In the genomic region with DNA sequence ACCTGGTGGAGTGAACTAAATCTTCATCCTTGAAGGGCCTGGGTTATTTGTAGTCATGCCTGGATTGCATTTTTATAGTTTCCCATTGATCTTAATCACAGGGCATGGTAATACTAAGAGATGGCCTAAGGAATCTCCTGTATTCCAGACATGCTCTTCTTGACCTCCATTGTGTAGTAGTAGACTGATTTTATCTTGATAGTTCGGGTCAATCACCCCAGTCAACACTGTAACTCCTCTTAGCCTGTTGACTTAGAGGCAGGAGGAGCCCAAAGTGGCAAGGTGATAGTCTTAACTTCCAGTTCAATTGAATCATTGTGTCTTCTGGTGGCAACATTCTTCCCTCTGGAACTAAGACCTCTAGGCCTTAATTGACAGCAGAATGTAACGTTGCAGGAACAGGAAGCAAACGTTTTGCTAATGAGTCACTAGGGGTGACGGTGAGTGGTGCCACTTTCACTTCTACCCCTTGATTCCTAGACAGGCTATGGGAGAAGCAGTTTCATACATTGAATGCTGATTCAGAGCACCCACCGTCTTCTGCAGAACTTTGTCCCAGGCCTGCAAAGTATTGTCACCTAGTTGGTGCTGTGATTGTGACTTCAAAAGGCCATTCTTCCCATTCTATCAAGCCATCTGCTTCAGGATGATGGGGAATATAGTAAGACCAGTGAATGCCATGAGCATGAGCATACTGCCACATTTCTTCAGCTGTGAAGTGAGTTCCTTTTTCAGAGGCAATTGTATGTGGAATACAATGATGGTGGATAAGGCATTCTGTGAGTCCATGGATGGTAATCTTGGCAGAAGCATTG, we compare ENCODE assay signal across 9 cellular contexts. TPM values are rescaled to one million over a fixed set of nuclear protein-coding genes. Genes with fewer than 3 reads are reported as not detected.
DNase-seq lines count a peak whose midpoint lies in the region; ATAC-seq, FAIRE-seq and TF ChIP-seq lines count a peak whose summit lies in the region.
"Had no signal": no experiment of that assay in that cellular context is flagged by ENCODE, and none has a peak within 500 bp of the region (broad histone marks: within the 10 kb centered on the region; RNA-seq: fewer than 3 reads in every experiment).

No MANE protein-coding gene starts in this region.

- H3K9me3 Mint-ChIP-seq in activated T-cell treated with anti-CD3 and anti-CD28 coated beads, Interleukin-2, amount 50 U/mL, for 24 hours = peaks cover 16% of the 10 kb centered on the region

- H3K36me3 Mint-ChIP-seq in activated T-cell treated with anti-CD3 and anti-CD28 coated beads, Interleukin-2, amount 50 U/mL, for 24 hours (ENCODE audit: low read depth) = peaks cover 1% of the 10 kb centered on the region

- no peak overlapping the region for H3K4me3 Mint-ChIP-seq in activated T-cell treated with anti-CD3 and anti-CD28 coated beads, Interleukin-2, amount 50 U/mL, for 24 hours

- H3K4me1 Mint-ChIP-seq in activated T-cell treated with anti-CD3 and anti-CD28 coated beads, Interleukin-2, amount 50 U/mL, for 24 hours (ENCODE audit: low read depth) = peaks cover 19% of the 10 kb centered on the region

- peak; percentile 36 for DNase-seq in activated T-cell treated with anti-CD3 and anti-CD28 coated beads, Interleukin-2, amount 50 U/mL, for 24 hours
- no peak for DNase-seq in activated T-cell treated with anti-CD3 and anti-CD28 coated beads, Interleukin-2, amount 50 U/mL, for 1 hour
- peak; percentile 43 for DNase-seq in MG63
- DNase-seq in bronchial epithelial cell (ENCODE audit: low read depth) = peak; percentile 94
- DNase-seq in stimulated activated CD4-positive, alpha-beta T cell treated with anti-CD3 and anti-CD28 coated beads, Interleukin-15, amount 100 ng/mL, for 48 hours (ENCODE audit: low read depth in 2 of 2) = peak; percentile 30 to 33
- no peak for DNase-seq in anterior cingulate cortex (lab: John Stamatoyannopoulos, UW)

- H3K36me3 ChIP-seq in MG63 (no peaks in the 10 kb centered on the region), bronchial epithelial cell (ENCODE audit: control insufficient read depth, insufficient read depth, low read length) (no peaks in the 10 kb centered on the region)

- no peak for FAIRE-seq in bronchial epithelial cell (lab: Jason Lieb, UNC)

- H3K9me3 ChIP-seq in MG63 = no peaks in the 10 kb centered on the region

- ATAC-seq in HG03159 (IDR thresholded peaks at IDR 0.05; ENCODE audit: unreplicated experiment) = no peak
- no peak for ATAC-seq in HG02623 (IDR thresholded peaks at IDR 0.05; ENCODE audit: unreplicated experiment)

- H3K4me3 ChIP-seq in MG63 = no peak overlapping the region
- H3K4me3 ChIP-seq in bronchial epithelial cell (ENCODE audit: low read depth, low read length) = no peak overlapping the region

- H3K27me3 ChIP-seq in MG63 (no peaks in the 10 kb centered on the region), bronchial epithelial cell (ENCODE audit: control insufficient read depth, insufficient read depth, low read length) (no peaks in the 10 kb centered on the region)

- peaks cover 3% of the 10 kb centered on the region for H3K27me3 Mint-ChIP-seq in activated T-cell treated with anti-CD3 and anti-CD28 coated beads, Interleukin-2, amount 50 U/mL, for 24 hours
- H3K27me3 Mint-ChIP-seq: CD4-positive, alpha-beta memory T cell had no signal

- no peak overlapping the region for H3K27ac Mint-ChIP-seq in activated T-cell treated with anti-CD3 and anti-CD28 coated beads, Interleukin-2, amount 50 U/mL, for 24 hours

- TF ChIP-seq CTCF in bronchial epithelial cell (IDR thresholded peaks at IDR 0.05; ENCODE audit: insufficient read depth, low read length, severe bottlenecking) = no peak

RNA-seq across cellular contexts. Expression of gene PAPSS2, which starts 24.0 kb away (rescaled TPM):
- total RNA-seq in MG63 (2014; rRNA removed; shearing (Covaris generic); ENCODE audit: low replicate concordance) = 34.2 and 38.6 TPM in 2 replicates
- 0.26 and 5.5 TPM in 2 replicates for total RNA-seq in bronchial epithelial cell

Comparison
In these comparisons a context has a peak if more than half of its experiments do, and no peak if none do; other contexts are left out.
1. DNase-seq: peak in activated T-cell treated with anti-CD3 and anti-CD28 coated beads, Interleukin-2, amount 50 U/mL, for 24 hours (single experiment), MG63 (single experiment), bronchial epithelial cell (single experiment) and stimulated activated CD4-positive, alpha-beta T cell treated with anti-CD3 and anti-CD28 coated beads, Interleukin-15, amount 100 ng/mL, for 48 hours (2 of 2); none in activated T-cell treated with anti-CD3 and anti-CD28 coated beads, Interleukin-2, amount 50 U/mL, for 1 hour (single experiment) and anterior cingulate cortex (0 of 58).